In genomic region chr15:99315636-99316035, GRCh38 we compare ENCODE assay signal across 22 cellular contexts.
"Had no signal": no experiment of that assay in that cellular context is flagged by ENCODE, and none has a peak within 500 bp of the region (broad histone marks: within the 10 kb centered on the region; RNA-seq: fewer than 3 reads in every experiment).

No MANE protein-coding gene starts in this region.

- H3K27ac ChIP-seq: body of pancreas, heart left ventricle, parathyroid adenoma, testis, upper lobe of right lung had no signal

- H3K27me3 ChIP-seq: body of pancreas, heart left ventricle, testis, upper lobe of right lung had no signal

- H3K79me2 ChIP-seq: parathyroid adenoma had no signal

- H3K4me2 ChIP-seq: smooth muscle cell had no signal

- H2AFZ ChIP-seq: parathyroid adenoma had no signal

- ATAC-seq: activated CD4-positive, alpha-beta T cell treated with anti-CD3 and anti-CD28 coated beads for 36 hours; body of pancreas; heart left ventricle; sciatic nerve; stimulated activated effector memory CD8-positive, alpha-beta T cell treated with anti-CD3 and anti-CD28 coated beads, Interleukin-12 subunit alpha, Interleukin-12 subunit beta, amount 100 ng/mL, for 72 hours; T-helper 17 cell; upper lobe of right lung had no signal

- FAIRE-seq: colon, frontal cortex had no signal

- H3K9ac ChIP-seq: parathyroid adenoma had no signal

- H3K36me3 ChIP-seq: upper lobe of right lung had no signal

- H3K4me1 ChIP-seq: body of pancreas, parathyroid adenoma, testis, upper lobe of right lung had no signal

- H3K9me3 ChIP-seq: body of pancreas, testis, upper lobe of right lung had no signal

- H3K4me3 ChIP-seq: body of pancreas, heart left ventricle, lung, smooth muscle cell, testis, upper lobe of right lung had no signal

- DNase-seq: activated CD4-positive, alpha-beta T cell treated with anti-CD3 and anti-CD28 coated beads for 36 hours; activated CD4-positive, alpha-beta T cell treated with anti-CD3 and anti-CD28 coated beads, Interleukin-2, amount 50 U/mL, for 48 hours; activated naive CD8-positive, alpha-beta T cell treated with anti-CD3 and anti-CD28 coated beads for 36 hours; activated T-cell treated with anti-CD3 and anti-CD28 coated beads for 4 hours; amygdala; body of pancreas; caudate nucleus; endodermal cell; erythroblast; heart left ventricle; midbrain; stimulated activated CD4-positive, alpha-beta T cell treated with anti-CD3 and anti-CD28 coated beads, Interleukin-4, amount 100 ng/mL, for 24 hours; T-helper 17 cell; testis; upper lobe of right lung had no signal
